Comparison of ENCODE assay signal across 16 cellular contexts in genomic region chr16:48284772-48285409, GRCh38. TPM values are rescaled to one million over a fixed set of nuclear protein-coding genes. Genes with fewer than 3 reads are reported as not detected.
DNase-seq lines count a peak whose midpoint lies in the region; ATAC-seq and TF ChIP-seq lines count a peak whose summit lies in the region.
"Had no signal": no experiment of that assay in that cellular context is flagged by ENCODE, and none has a peak within 500 bp of the region (broad histone marks: within the 10 kb centered on the region; RNA-seq: fewer than 3 reads in every experiment).

No MANE protein-coding gene starts in this region.

- no peak overlapping the region for H3K4me3 ChIP-seq in GM06990 (replicated peaks; ENCODE audit: low read depth, low read length)
- no peak overlapping the region for H3K4me3 ChIP-seq in spleen
- no peak overlapping the region for H3K4me3 ChIP-seq in breast epithelium
- H3K4me3 ChIP-seq: MG63 had no signal

- TF ChIP-seq POLR2A in spleen (IDR thresholded peaks at IDR 0.05) (no peak), breast epithelium (IDR thresholded peaks at IDR 0.05) (no peak)

- ATAC-seq in GM19463 (IDR thresholded peaks at IDR 0.05; ENCODE audit: unreplicated experiment): peak; percentile 61
- ATAC-seq in central memory CD8-positive, alpha-beta T cell (replicated peaks; ENCODE audit: extremely low read depth, poor library complexity, severe bottlenecking): peak; percentile 58
- no peak for ATAC-seq in GM19351 (IDR thresholded peaks at IDR 0.05; ENCODE audit: unreplicated experiment)
- ATAC-seq in HG03571 (IDR thresholded peaks at IDR 0.05; ENCODE audit: unreplicated experiment): no peak

- H3K27me3 ChIP-seq in GM06990 (replicated peaks; ENCODE audit: control insufficient read depth, insufficient read depth, low read length) (no peaks in the 10 kb centered on the region), spleen (replicated peaks in 1 of 7) (no peaks in the 10 kb centered on the region), breast epithelium (no peaks in the 10 kb centered on the region)
- H3K27me3 ChIP-seq: MG63 had no signal

- H3K9me3 ChIP-seq in spleen (peaks cover 2 to 31% (median 25%) of the 10 kb centered on the region in 8 donors), breast epithelium (peaks cover 0 to 10% of the 10 kb centered on the region in 2 donors)
- H3K9me3 ChIP-seq: MG63 had no signal

- H3K4me3 Mint-ChIP-seq in central memory CD8-positive, alpha-beta T cell: peak overlapping the region; percentile 37

- WGBS in spleen, 5 donors: 74 to 86% (median 83%) methylated on average over 4 of the region's 4 CpGs

- H3K36me3 ChIP-seq in GM06990 (ENCODE audit: control insufficient read depth, insufficient read depth, low read length) (peaks cover 2% of the 10 kb centered on the region; the same call in 1 of the 2 replicates), spleen (peaks cover 0 to 93% (median 36%) of the 10 kb centered on the region in 6 donors), breast epithelium (peaks cover 4% of the 10 kb centered on the region)

- H3K4me1 Mint-ChIP-seq in central memory CD8-positive, alpha-beta T cell: peaks cover 40% of the 10 kb centered on the region

- in situ Hi-C loops in KBM-7 (cut with MboI; ENCODE audit: low pct_unique_long_range_greater_than_20kb, low sequenced_read_pairs): no loop called here

- H3K27ac Mint-ChIP-seq in central memory CD8-positive, alpha-beta T cell (ENCODE audit: low read depth): peak overlapping the region; percentile 9

- DNase-seq in GM06990 (ENCODE audit: extremely low read depth, insufficient read length): no peak
- DNase-seq in KBM-7: peak; percentile 4
- DNase-seq in central memory CD8-positive, alpha-beta T cell (ENCODE audit: low spot score in 2 of 2): no peak
- no peak for DNase-seq in spleen
- DNase-seq in breast epithelium (ENCODE audit: low spot score in 2 of 2): no peak
- DNase-seq: activated CD4-positive, alpha-beta T cell treated with anti-CD3 and anti-CD28 coated beads for 48 hours; AML-193; DMS79 treated with DMSO at 0.1 percent for 48 hours; MG63; stimulated activated CD4-positive, alpha-beta T cell treated with anti-CD3 and anti-CD28 coated beads, Interleukin-4, amount 100 ng/mL, for 24 hours; stimulated activated naive CD4-positive, alpha-beta T cell treated with Interleukin-2 at 50 U/mL for 16 hours had no signal

- H3K36me3 Mint-ChIP-seq in central memory CD8-positive, alpha-beta T cell (ENCODE audit: insufficient read depth): peaks cover 16% of the 10 kb centered on the region

- peaks cover 0 to 34% (median 7%) of the 10 kb centered on the region in 6 donors for H3K4me1 ChIP-seq in spleen
- peaks cover 0 to 8% of the 10 kb centered on the region in 2 donors for H3K4me1 ChIP-seq in breast epithelium

- no peak overlapping the region for H3K27ac ChIP-seq in spleen
- H3K27ac ChIP-seq in breast epithelium: no peak overlapping the region

- TF ChIP-seq CTCF in GM06990 (IDR thresholded peaks at IDR 0.05; ENCODE audit: insufficient read depth, low read length, poor library complexity, severe bottlenecking) (peak; percentile 8), spleen (IDR thresholded peaks at IDR 0.05 in 8 of 11, conservative IDR thresholded peaks at IDR 0.05 in 3 of 11) (no peak), breast epithelium (IDR thresholded peaks at IDR 0.05) (no peak)

- H3K9me3 Mint-ChIP-seq in central memory CD8-positive, alpha-beta T cell: no peaks in the 10 kb centered on the region

- H3K27me3 Mint-ChIP-seq in central memory CD8-positive, alpha-beta T cell: no peaks in the 10 kb centered on the region

- intact Hi-C loops in spleen (cut with DNase I; ENCODE audit: low total_unique reads) (no loop called here), breast epithelium (cut with DNase I; ENCODE audit: low total_unique reads) (no loop called here)

RNA-seq across cellular contexts. Expression of gene ABCC11, which starts 37.6 kb away (rescaled TPM):
- total RNA-seq in spleen (under 1 TPM in 4 of 7 donors, not detected in 3; 0.17 to 0.37 (median 0.19) TPM), breast epithelium (10 to 100 TPM in 1 of 3 donors, 1 to 10 TPM in 1, under 1 TPM in 1; 0.32 to 31.8 (median 5.4) TPM)
- polyA plus RNA-seq in spleen: under 1 TPM in 2 of 3 donors, not detected in 1; 0.05 to 0.06 TPM
- total RNA-seq: glomerular endothelial cell; T-helper 1 cell treated with Interleukin-12 subunit alpha and Interleukin-12 subunit beta and Interleukin-4 antibody, amounts not matched to agents 30 ng/mL and 1 ng/mL, for 36 hours had no signal

RNA-seq across cellular contexts. Expression of gene LONP2, which starts 40.8 kb away (rescaled TPM):
- total RNA-seq in spleen: 10 to 100 TPM; 50.3 to 75.4 (median 61.3) TPM
- 10 to 100 TPM; 20.1 to 36.0 (median 30.0) TPM for polyA plus RNA-seq in spleen
- total RNA-seq in breast epithelium: 100 to 1,000 TPM in 1 of 3 donors, 10 to 100 TPM in 2; 66.6 to 106 (median 98.9) TPM

Comparison
In these comparisons a context has a peak if more than half of its experiments do, and no peak if none do; other contexts are left out.
1. ATAC-seq: peak in GM19463 (single experiment) and central memory CD8-positive, alpha-beta T cell (single experiment); none in GM19351 (single experiment) and HG03571 (single experiment).